Comparison of ENCODE assay signal across 9 cellular contexts in genomic region chr12:117100251-117100650, GRCh38. TPM values are rescaled to one million over a fixed set of nuclear protein-coding genes. Genes with fewer than 3 reads are reported as not detected.
DNase-seq lines count a peak whose midpoint lies in the region; ATAC-seq and TF ChIP-seq lines count a peak whose summit lies in the region.
"Had no signal": no experiment of that assay in that cellular context is flagged by ENCODE, and none has a peak within 500 bp of the region (broad histone marks: within the 10 kb centered on the region; RNA-seq: fewer than 3 reads in every experiment).

No MANE protein-coding gene starts in this region.

- H3K4me1 ChIP-seq in breast epithelium: no peaks in the 10 kb centered on the region
- H3K4me1 ChIP-seq in PC-3 (ENCODE audit: insufficient read depth, low read length): peaks cover 7% of the 10 kb centered on the region; the same call in 1 of the 2 replicates
- peaks cover 6% of the 10 kb centered on the region for H3K4me1 ChIP-seq in testis

- no peaks in the 10 kb centered on the region for H3K4me1 Mint-ChIP-seq in MCF 10A (ENCODE audit: insufficient read depth, unreplicated experiment)

- H3K4me2 ChIP-seq in PC-3 (ENCODE audit: low read length): no peak overlapping the region

- H3K27me3 Mint-ChIP-seq in MCF 10A (ENCODE audit: insufficient read depth, unreplicated experiment): peaks cover 71% of the 10 kb centered on the region

- H3K4me3 ChIP-seq in breast epithelium: no peak overlapping the region
- no peak overlapping the region for H3K4me3 ChIP-seq in PC-3 (ENCODE audit: low read length)
- no peak overlapping the region for H3K4me3 ChIP-seq in testis

- POLR2A ChIA-PET in MCF 10A (lab: Yijun Ruan, JAX): no interaction called here
- POLR2A ChIA-PET in PC-3 (lab: Charles Lee; ENCODE audit: unreplicated experiment): no interaction called here

- H3K27me3 ChIP-seq in breast epithelium (peaks cover 2 to 15% of the 10 kb centered on the region in 2 donors), PC-3 (ENCODE audit: low read length) (peaks cover 62% of the 10 kb centered on the region), testis (no peaks in the 10 kb centered on the region)

- H3K27ac Mint-ChIP-seq in MCF 10A (ENCODE audit: low read depth, unreplicated experiment): no peak overlapping the region

- no peak overlapping the region for H2AFZ ChIP-seq in PC-3 (ENCODE audit: low read length)

- no peak overlapping the region for H3K9ac ChIP-seq in PC-3 (ENCODE audit: low read length)

- intact Hi-C loops in MCF 10A (cut with micrococcal nuclease): no loop called here
- intact Hi-C loops in breast epithelium (cut with DNase I; ENCODE audit: low total_unique reads): no loop called here
- intact Hi-C loops in PC-3 (cut with micrococcal nuclease): no loop called here
- intact Hi-C loops in testis (cut with DNase I; ENCODE audit: low total_unique reads): no loop called here

- no peaks in the 10 kb centered on the region for H4K20me1 ChIP-seq in PC-3 (ENCODE audit: low read length)

- H3K36me3 ChIP-seq in breast epithelium (no peaks in the 10 kb centered on the region), PC-3 (ENCODE audit: low read depth, low read length) (no peaks in the 10 kb centered on the region), testis (ENCODE audit: low read depth, missing control alignments) (no peaks in the 10 kb centered on the region)

- no peak overlapping the region for H3K27ac ChIP-seq in breast epithelium
- no peak overlapping the region for H3K27ac ChIP-seq in PC-3 (ENCODE audit: low read length)
- H3K27ac ChIP-seq in testis: no peak overlapping the region

- ATAC-seq in PC-3: peak; percentile 56

- H3K9me2 ChIP-seq in PC-3 (replicated peaks; ENCODE audit: low read length): no peaks in the 10 kb centered on the region

- H3K9me3 Mint-ChIP-seq in MCF 10A (ENCODE audit: unreplicated experiment): no peaks in the 10 kb centered on the region

- WGBS in testis, 2 donors: 26 to 55% methylated on average over 5 of the region's 5 CpGs

- no peaks in the 10 kb centered on the region for H3K79me2 ChIP-seq in PC-3 (ENCODE audit: low read length)

- no peak for TF ChIP-seq CTCF in MCF 10A (IDR thresholded peaks at IDR 0.05; ENCODE audit: unreplicated experiment)
- peak in 1 of 3 donors; percentile 9 for TF ChIP-seq CTCF in breast epithelium (IDR thresholded peaks at IDR 0.05)
- peak; percentile 61 for TF ChIP-seq CTCF in PC-3 (conservative IDR thresholded peaks at IDR 0.05; ENCODE audit: low read depth, low read length)
- TF ChIP-seq CTCF in testis (IDR thresholded peaks at IDR 0.05): peak in 2 of 3 experiments; percentile 16 to 50

- DNase-seq in MCF 10A (ENCODE audit: unreplicated experiment): peak; percentile 29
- no peak for DNase-seq in breast epithelium (ENCODE audit: low spot score in 2 of 2)
- DNase-seq in PC-3: peak; percentile 22
- DNase-seq in fibroblast of peridontal ligament (ENCODE audit: extremely low read depth): peak; percentile 5
- DNase-seq in testis: peak; percentile 44
- DNase-seq in GOT3 (lab: John Stamatoyannopoulos, UW): no peak
- DNase-seq in stimulated activated CD8-positive, alpha-beta memory T cell treated with anti-CD3 and anti-CD28 coated beads, Interleukin-4, amount 100 ng/mL, for 48 hours: no peak
- no peak for DNase-seq in NCI-H226
- DNase-seq: NCI-H1048 had no signal

- CTCF ChIA-PET in MCF 10A (lab: Yijun Ruan, JAX) (no interaction called here), PC-3 (lab: Charles Lee) (no interaction called here)

- H3K9me3 ChIP-seq in breast epithelium (no peaks in the 10 kb centered on the region), PC-3 (ENCODE audit: low read length) (no peaks in the 10 kb centered on the region), testis (no peaks in the 10 kb centered on the region)

- H3K4me3 Mint-ChIP-seq in MCF 10A (ENCODE audit: unreplicated experiment): no peak overlapping the region

- BruUV-seq in MCF 10A (replicated peaks; lab: Mats Ljungman, UMichigan) (no TSS peak), PC-3 (replicated peaks; lab: Mats Ljungman, UMichigan) (no TSS peak)

- TF ChIP-seq POLR2A in breast epithelium (IDR thresholded peaks at IDR 0.05) (no peak), testis (IDR thresholded peaks at IDR 0.05) (no peak)

- no peaks in the 10 kb centered on the region for H3K36me3 Mint-ChIP-seq in MCF 10A (ENCODE audit: insufficient read depth, unreplicated experiment)

- H3F3A ChIP-seq in PC-3 (ENCODE audit: low read length, unreplicated experiment): no peaks in the 10 kb centered on the region

RNA-seq across cellular contexts. Expression of gene TESC, which starts 1.0 kb away (rescaled TPM):
- not detected in 2 replicates for total RNA-seq in MCF 10A (2022)
- 10 to 100 TPM in 1 of 3 donors, 1 to 10 TPM in 2; 3.8 to 45.1 (median 7.2) TPM for total RNA-seq in breast epithelium
- 0.75 and 2.1 TPM in 2 replicates for total RNA-seq in PC-3 (2014; rRNA removed)
- 10 to 100 TPM; 42.5 to 76.5 TPM for total RNA-seq in testis
- 43.2 TPM for polyA plus RNA-seq in testis (ENCODE audit: insufficient read depth, low read depth, low replicate concordance)

Comparison
In these comparisons a context has a peak if more than half of its experiments do, and no peak if none do; other contexts are left out.
1. DNase-seq: peak in MCF 10A (single experiment), PC-3 (single experiment), fibroblast of peridontal ligament (single experiment) and testis (single experiment); none in breast epithelium (0 of 2), GOT3 (single experiment), stimulated activated CD8-positive, alpha-beta memory T cell treated with anti-CD3 and anti-CD28 coated beads, Interleukin-4, amount 100 ng/mL, for 48 hours (single experiment) and NCI-H226 (single experiment).